In the genomic region with DNA sequence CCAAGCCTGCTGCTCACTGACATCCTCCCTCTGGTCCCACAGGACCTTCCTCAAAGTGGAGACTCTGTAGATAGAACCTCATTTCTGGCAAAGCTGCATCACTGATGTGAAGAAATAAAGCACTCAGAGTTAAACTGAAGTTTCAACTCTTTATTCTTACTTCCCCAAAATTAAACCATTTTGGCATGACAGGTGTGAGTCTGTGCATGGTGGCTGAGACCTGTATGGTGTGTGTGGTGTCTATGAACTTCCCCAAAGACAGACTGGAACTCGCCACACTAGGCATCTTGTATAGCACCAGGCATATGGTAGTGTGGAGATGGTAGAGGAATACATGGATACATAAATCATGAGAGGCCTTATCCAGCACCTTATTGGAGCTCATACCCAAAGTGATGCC, we compare ENCODE assay signal across 15 cellular contexts. TPM values are rescaled to one million over a fixed set of nuclear protein-coding genes. Genes with fewer than 3 reads are reported as not detected.
DNase-seq lines count a peak whose midpoint lies in the region; ATAC-seq and TF ChIP-seq lines count a peak whose summit lies in the region.
"Had no signal": no experiment of that assay in that cellular context is flagged by ENCODE, and none has a peak within 500 bp of the region (broad histone marks: within the 10 kb centered on the region; RNA-seq: fewer than 3 reads in every experiment).

No MANE protein-coding gene starts in this region.

- DNase-seq in stimulated activated naive CD8-positive, alpha-beta T cell treated with anti-CD3 and anti-CD28 coated beads, Interleukin-15, Interleukin-2, amounts not matched to agents 100 U/mL and 50 U/mL, for 24 hours = no peak
- DNase-seq in stimulated activated CD8-positive, alpha-beta memory T cell treated with anti-CD3 and anti-CD28 coated beads, Interleukin-4, amount 100 ng/mL, for 48 hours = no peak
- no peak for DNase-seq in osteocyte (ENCODE audit: extremely low spot score, unreplicated experiment)
- no peak for DNase-seq in medulla oblongata (ENCODE audit: extremely low spot score)
- DNase-seq: activated CD4-positive, alpha-beta T cell treated with anti-CD3 and anti-CD28 coated beads for 4 hours; mammary epithelial cell; NCI-H1092; NCI-H446; occipital lobe; T-cell; tibial artery had no signal

- peaks cover 7% of the 10 kb centered on the region for H3K9me3 Mint-ChIP-seq in stimulated activated naive CD8-positive, alpha-beta T cell treated with anti-CD3 and anti-CD28 coated beads, Interleukin-15, Interleukin-2, amounts not matched to agents 100 ng/mL and 50 ng/mL, for 24 hours
- H3K9me3 Mint-ChIP-seq in osteocyte (ENCODE audit: unreplicated experiment) = peaks cover 9% of the 10 kb centered on the region

- H3K4me3 Mint-ChIP-seq in stimulated activated naive CD8-positive, alpha-beta T cell treated with anti-CD3 and anti-CD28 coated beads, Interleukin-15, Interleukin-2, amounts not matched to agents 100 ng/mL and 50 ng/mL, for 24 hours = no peak overlapping the region
- H3K4me3 Mint-ChIP-seq in osteocyte (ENCODE audit: unreplicated experiment) = no peak overlapping the region
- H3K4me3 Mint-ChIP-seq: T-cell had no signal

- H3K27ac Mint-ChIP-seq in stimulated activated naive CD8-positive, alpha-beta T cell treated with anti-CD3 and anti-CD28 coated beads, Interleukin-15, Interleukin-2, amounts not matched to agents 100 ng/mL and 50 ng/mL, for 24 hours = peak overlapping the region; percentile 46
- H3K27ac Mint-ChIP-seq in osteocyte (ENCODE audit: unreplicated experiment) = no peak overlapping the region
- H3K27ac Mint-ChIP-seq: T-cell had no signal

- H3K4me1 Mint-ChIP-seq in stimulated activated naive CD8-positive, alpha-beta T cell treated with anti-CD3 and anti-CD28 coated beads, Interleukin-15, Interleukin-2, amounts not matched to agents 100 ng/mL and 50 ng/mL, for 24 hours (ENCODE audit: low read depth) = peaks cover 8% of the 10 kb centered on the region
- H3K4me1 Mint-ChIP-seq in osteocyte (ENCODE audit: unreplicated experiment) = no peaks in the 10 kb centered on the region

- no peaks in the 10 kb centered on the region for H3K27me3 Mint-ChIP-seq in stimulated activated naive CD8-positive, alpha-beta T cell treated with anti-CD3 and anti-CD28 coated beads, Interleukin-15, Interleukin-2, amounts not matched to agents 100 ng/mL and 50 ng/mL, for 24 hours
- H3K27me3 Mint-ChIP-seq in osteocyte (ENCODE audit: unreplicated experiment) = peaks cover 16% of the 10 kb centered on the region

- no peaks in the 10 kb centered on the region for H3K36me3 Mint-ChIP-seq in stimulated activated naive CD8-positive, alpha-beta T cell treated with anti-CD3 and anti-CD28 coated beads, Interleukin-15, Interleukin-2, amounts not matched to agents 100 ng/mL and 50 ng/mL, for 24 hours (ENCODE audit: low read depth)
- H3K36me3 Mint-ChIP-seq in osteocyte (ENCODE audit: unreplicated experiment) = peaks cover 1% of the 10 kb centered on the region
- H3K36me3 Mint-ChIP-seq: T-cell had no signal

- ATAC-seq in stimulated activated naive CD8-positive, alpha-beta T cell treated with anti-CD3 and anti-CD28 coated beads, Interleukin-15, Interleukin-2, amounts not matched to agents 100 U/mL and 50 U/mL, for 24 hours = no peak
- ATAC-seq in HG02588 (IDR thresholded peaks at IDR 0.05; ENCODE audit: unreplicated experiment) = peak; percentile 52
- ATAC-seq in HG03571 (IDR thresholded peaks at IDR 0.05; ENCODE audit: unreplicated experiment) = peak; percentile 62
- no peak for ATAC-seq in HG03442 (IDR thresholded peaks at IDR 0.05; ENCODE audit: unreplicated experiment)
- ATAC-seq: T-cell had no signal

- no peak for TF ChIP-seq CTCF in osteocyte (IDR thresholded peaks at IDR 0.05)

RNA-seq across cellular contexts. Expression of a gene that starts 6.6 kb away (rescaled TPM):
- total RNA-seq in osteocyte = not detected in 2 replicates

Comparison
In these comparisons a context has a peak if more than half of its experiments do, and no peak if none do; other contexts are left out.
1. ATAC-seq: peak in HG02588 (single experiment) and HG03571 (single experiment); none in stimulated activated naive CD8-positive, alpha-beta T cell treated with anti-CD3 and anti-CD28 coated beads, Interleukin-15, Interleukin-2, amounts not matched to agents 100 U/mL and 50 U/mL, for 24 hours (single experiment) and HG03442 (single experiment).